Comparison of ENCODE assay signal across 31 cellular contexts in genomic region chr1:150674881-150675280, GRCh38. TPM values are rescaled to one million over a fixed set of nuclear protein-coding genes. Genes with fewer than 3 reads are reported as not detected.
"Had no signal": no experiment of that assay in that cellular context is flagged by ENCODE, and none has a peak within 500 bp of the region (broad histone marks: within the 10 kb centered on the region; RNA-seq: fewer than 3 reads in every experiment).

No MANE protein-coding gene starts in this region.

- H3K27me3 Mint-ChIP-seq: progenitor cell of endocrine pancreas; stimulated activated naive B cell treated with anti-CD40 and anti-IgM and Interleukin-4, amounts not matched to agents 10 μg/mL and 1 μg/mL and 100 μg/mL, for 72 hours; stimulated activated naive CD8-positive, alpha-beta T cell treated with anti-CD3 and anti-CD28 coated beads, Interleukin-15, Interleukin-2, amounts not matched to agents 100 ng/mL and 50 ng/mL, for 24 hours had no signal

- H3K27ac ChIP-seq: neural progenitor cell, ovary, parathyroid adenoma, psoas muscle, right lobe of liver, sigmoid colon, stomach, thoracic aorta, thyroid gland, tibial nerve, upper lobe of left lung, vagina had no signal

- DNase-seq: occipital lobe; ovary; posterior cingulate gyrus; psoas muscle; right cardiac atrium; right lobe of liver; sigmoid colon; small intestine; stimulated activated CD4-positive, alpha-beta T cell treated with anti-CD3 and anti-CD28 coated beads, Interleukin-15, amount 100 ng/mL, for 24 hours; stimulated activated CD4-positive, alpha-beta T cell treated with anti-CD3 and anti-CD28 coated beads, Interleukin-2, amount 100 ng/mL, for 24 hours; stimulated activated CD4-positive, alpha-beta T cell treated with anti-CD3 and anti-CD28 coated beads, Interleukin-2, amount 100 ng/mL, for 48 hours; stimulated activated CD4-positive, alpha-beta T cell treated with anti-CD3 and anti-CD28 coated beads, Interleukin-4, amount 100 ng/mL, for 24 hours; stimulated activated naive B cell treated with anti-CD40 and anti-IgM and Interleukin-4, amounts not matched to agents 10 μg/mL and 1 μg/mL and 100 μg/mL, for 72 hours; stimulated activated naive CD4-positive, alpha-beta T cell treated with Interleukin-2 at 50 U/mL for 16 hours; stomach; thyroid gland; trophoblast cell; upper lobe of left lung had no signal

- ATAC-seq: psoas muscle; right cardiac atrium; right lobe of liver; stimulated activated effector memory CD8-positive, alpha-beta T cell treated with anti-CD3 and anti-CD28 coated beads, Interleukin-12 subunit alpha, Interleukin-12 subunit beta, amount 100 ng/mL, for 72 hours; stimulated activated naive B cell treated with anti-CD40 and anti-IgM and Interleukin-4, amounts not matched to agents 10 μg/mL and 1 μg/mL and 100 μg/mL, for 72 hours had no signal

- H3K9me3 Mint-ChIP-seq: nephron; neural progenitor cell; stimulated activated effector memory CD8-positive, alpha-beta T cell treated with anti-CD3 and anti-CD28 coated beads, Interleukin-12 subunit alpha, Interleukin-12 subunit beta, amount 100 ng/mL, for 72 hours; stimulated activated naive B cell treated with anti-CD40 and anti-IgM and Interleukin-4, amounts not matched to agents 10 μg/mL and 1 μg/mL and 100 μg/mL, for 72 hours; stimulated activated naive CD8-positive, alpha-beta T cell treated with anti-CD3 and anti-CD28 coated beads, Interleukin-15, Interleukin-2, amounts not matched to agents 100 ng/mL and 50 ng/mL, for 24 hours had no signal

- H2AFZ ChIP-seq: neural progenitor cell, parathyroid adenoma had no signal

- H3K9me3 ChIP-seq: ovary, psoas muscle, right lobe of liver, sigmoid colon, stomach, thoracic aorta, thyroid gland, tibial nerve, upper lobe of left lung, vagina had no signal

- H3K4me3 Mint-ChIP-seq: nephron; neural progenitor cell; stimulated activated effector memory CD8-positive, alpha-beta T cell treated with anti-CD3 and anti-CD28 coated beads, Interleukin-12 subunit alpha, Interleukin-12 subunit beta, amount 100 ng/mL, for 72 hours; stimulated activated naive B cell treated with anti-CD40 and anti-IgM and Interleukin-4, amounts not matched to agents 10 μg/mL and 1 μg/mL and 100 μg/mL, for 72 hours; stimulated activated naive CD8-positive, alpha-beta T cell treated with anti-CD3 and anti-CD28 coated beads, Interleukin-15, Interleukin-2, amounts not matched to agents 100 ng/mL and 50 ng/mL, for 24 hours had no signal

- H3K4me1 ChIP-seq: neural progenitor cell, parathyroid adenoma, psoas muscle, right lobe of liver, sigmoid colon, thyroid gland, tibial nerve, vagina had no signal

- H3K27me3 ChIP-seq: neural progenitor cell, ovary, right lobe of liver, sigmoid colon, stomach, thyroid gland, tibial nerve, upper lobe of left lung, vagina had no signal

- H3K4me1 Mint-ChIP-seq: nephron; neural progenitor cell; stimulated activated effector memory CD8-positive, alpha-beta T cell treated with anti-CD3 and anti-CD28 coated beads, Interleukin-12 subunit alpha, Interleukin-12 subunit beta, amount 100 ng/mL, for 72 hours; stimulated activated naive B cell treated with anti-CD40 and anti-IgM and Interleukin-4, amounts not matched to agents 10 μg/mL and 1 μg/mL and 100 μg/mL, for 72 hours had no signal

- FAIRE-seq: small intestine, urothelium cell line had no signal

- H3K36me3 ChIP-seq: ovary, right lobe of liver, thoracic aorta, vagina had no signal

- H3K4me2 ChIP-seq: neural progenitor cell had no signal

- H3K4me3 ChIP-seq: neural progenitor cell, ovary, psoas muscle, right lobe of liver, sigmoid colon, stomach, thoracic aorta, thyroid gland, tibial nerve, upper lobe of left lung, vagina had no signal

- H3K9ac ChIP-seq: neural progenitor cell, parathyroid adenoma had no signal

- H3K27ac Mint-ChIP-seq: nephron; neural progenitor cell; progenitor cell of endocrine pancreas; stimulated activated effector memory CD8-positive, alpha-beta T cell treated with anti-CD3 and anti-CD28 coated beads, Interleukin-12 subunit alpha, Interleukin-12 subunit beta, amount 100 ng/mL, for 72 hours; stimulated activated naive B cell treated with anti-CD40 and anti-IgM and Interleukin-4, amounts not matched to agents 10 μg/mL and 1 μg/mL and 100 μg/mL, for 72 hours; stimulated activated naive CD8-positive, alpha-beta T cell treated with anti-CD3 and anti-CD28 coated beads, Interleukin-15, Interleukin-2, amounts not matched to agents 100 ng/mL and 50 ng/mL, for 24 hours had no signal

RNA-seq across cellular contexts. Expression of gene HORMAD1, which starts 45.8 kb away (rescaled TPM):
- total RNA-seq: ovary, progenitor cell of endocrine pancreas, renal cortical epithelial cell, sigmoid colon, skeletal muscle tissue, thoracic aorta had no signal
- polyA plus RNA-seq: neural cell, psoas muscle, right cardiac atrium had no signal
